Comparison of ENCODE assay signal across 1 cellular context in genomic region chr3:15102256-15102655, GRCh38.
TF ChIP-seq lines count a peak whose summit lies in the region.

No MANE protein-coding gene starts in this region.

TF ChIP-seq in GM23338, 12 proteins besides CTCF, POLR2A, EP300 and RAD21 (continued from another document):
- TF ChIP-seq, protein P1, sequence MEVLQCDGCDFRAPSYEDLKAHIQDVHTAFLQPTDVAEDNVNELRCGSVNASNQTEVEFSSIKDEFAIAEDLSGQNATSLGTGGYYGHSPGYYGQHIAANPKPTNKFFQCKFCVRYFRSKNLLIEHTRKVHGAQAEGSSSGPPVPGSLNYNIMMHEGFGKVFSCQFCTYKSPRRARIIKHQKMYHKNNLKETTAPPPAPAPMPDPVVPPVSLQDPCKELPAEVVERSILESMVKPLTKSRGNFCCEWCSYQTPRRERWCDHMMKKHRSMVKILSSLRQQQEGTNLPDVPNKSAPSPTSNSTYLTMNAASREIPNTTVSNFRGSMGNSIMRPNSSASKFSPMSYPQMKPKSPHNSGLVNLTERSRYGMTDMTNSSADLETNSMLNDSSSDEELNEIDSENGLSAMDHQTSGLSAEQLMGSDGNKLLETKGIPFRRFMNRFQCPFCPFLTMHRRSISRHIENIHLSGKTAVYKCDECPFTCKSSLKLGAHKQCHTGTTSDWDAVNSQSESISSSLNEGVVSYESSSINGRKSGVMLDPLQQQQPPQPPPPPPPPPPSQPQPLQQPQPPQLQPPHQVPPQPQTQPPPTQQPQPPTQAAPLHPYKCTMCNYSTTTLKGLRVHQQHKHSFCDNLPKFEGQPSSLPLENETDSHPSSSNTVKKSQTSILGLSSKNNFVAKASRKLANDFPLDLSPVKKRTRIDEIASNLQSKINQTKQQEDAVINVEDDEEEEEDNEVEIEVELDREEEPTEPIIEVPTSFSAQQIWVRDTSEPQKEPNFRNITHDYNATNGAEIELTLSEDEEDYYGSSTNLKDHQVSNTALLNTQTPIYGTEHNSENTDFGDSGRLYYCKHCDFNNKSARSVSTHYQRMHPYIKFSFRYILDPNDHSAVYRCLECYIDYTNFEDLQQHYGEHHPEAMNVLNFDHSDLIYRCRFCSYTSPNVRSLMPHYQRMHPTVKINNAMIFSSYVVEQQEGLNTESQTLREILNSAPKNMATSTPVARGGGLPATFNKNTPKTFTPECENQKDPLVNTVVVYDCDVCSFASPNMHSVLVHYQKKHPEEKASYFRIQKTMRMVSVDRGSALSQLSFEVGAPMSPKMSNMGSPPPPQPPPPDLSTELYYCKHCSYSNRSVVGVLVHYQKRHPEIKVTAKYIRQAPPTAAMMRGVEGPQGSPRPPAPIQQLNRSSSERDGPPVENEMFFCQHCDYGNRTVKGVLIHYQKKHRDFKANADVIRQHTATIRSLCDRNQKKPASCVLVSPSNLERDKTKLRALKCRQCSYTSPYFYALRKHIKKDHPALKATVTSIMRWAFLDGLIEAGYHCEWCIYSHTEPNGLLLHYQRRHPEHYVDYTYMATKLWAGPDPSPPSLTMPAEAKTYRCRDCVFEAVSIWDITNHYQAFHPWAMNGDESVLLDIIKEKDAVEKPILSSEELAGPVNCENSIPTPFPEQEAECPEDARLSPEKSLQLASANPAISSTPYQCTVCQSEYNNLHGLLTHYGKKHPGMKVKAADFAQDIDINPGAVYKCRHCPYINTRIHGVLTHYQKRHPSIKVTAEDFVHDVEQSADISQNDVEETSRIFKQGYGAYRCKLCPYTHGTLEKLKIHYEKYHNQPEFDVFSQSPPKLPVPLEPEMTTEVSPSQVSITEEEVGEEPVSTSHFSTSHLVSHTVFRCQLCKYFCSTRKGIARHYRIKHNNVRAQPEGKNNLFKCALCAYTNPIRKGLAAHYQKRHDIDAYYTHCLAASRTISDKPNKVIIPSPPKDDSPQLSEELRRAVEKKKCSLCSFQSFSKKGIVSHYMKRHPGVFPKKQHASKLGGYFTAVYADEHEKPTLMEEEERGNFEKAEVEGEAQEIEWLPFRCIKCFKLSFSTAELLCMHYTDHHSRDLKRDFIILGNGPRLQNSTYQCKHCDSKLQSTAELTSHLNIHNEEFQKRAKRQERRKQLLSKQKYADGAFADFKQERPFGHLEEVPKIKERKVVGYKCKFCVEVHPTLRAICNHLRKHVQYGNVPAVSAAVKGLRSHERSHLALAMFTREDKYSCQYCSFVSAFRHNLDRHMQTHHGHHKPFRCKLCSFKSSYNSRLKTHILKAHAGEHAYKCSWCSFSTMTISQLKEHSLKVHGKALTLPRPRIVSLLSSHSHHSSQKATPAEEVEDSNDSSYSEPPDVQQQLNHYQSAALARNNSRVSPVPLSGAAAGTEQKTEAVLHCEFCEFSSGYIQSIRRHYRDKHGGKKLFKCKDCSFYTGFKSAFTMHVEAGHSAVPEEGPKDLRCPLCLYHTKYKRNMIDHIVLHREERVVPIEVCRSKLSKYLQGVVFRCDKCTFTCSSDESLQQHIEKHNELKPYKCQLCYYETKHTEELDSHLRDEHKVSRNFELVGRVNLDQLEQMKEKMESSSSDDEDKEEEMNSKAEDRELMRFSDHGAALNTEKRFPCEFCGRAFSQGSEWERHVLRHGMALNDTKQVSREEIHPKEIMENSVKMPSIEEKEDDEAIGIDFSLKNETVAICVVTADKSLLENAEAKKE (CRISPR knock-in tag; IDR thresholded peaks at IDR 0.05) = no peak
- TF ChIP-seq ETS1 (IDR thresholded peaks at IDR 0.05) (no peak), ZNF114 (CRISPR knock-in tag; IDR thresholded peaks at IDR 0.05) (no peak), ZNF331 (CRISPR knock-in tag; IDR thresholded peaks at IDR 0.05; ENCODE audit: low read depth) (no peak), CREB1 (CRISPR knock-in tag; IDR thresholded peaks at IDR 0.05; ENCODE audit: low read depth) (no peak), EZH2 (IDR thresholded peaks at IDR 0.05; ENCODE audit: low read depth, unreplicated experiment) (no peak), NANOG (IDR thresholded peaks at IDR 0.05; ENCODE audit: borderline replicate concordance) (no peak), EZH2phosphoT487 (IDR thresholded peaks at IDR 0.05; ENCODE audit: unreplicated experiment) (no peak)
- TF ChIP-seq, protein P2, sequence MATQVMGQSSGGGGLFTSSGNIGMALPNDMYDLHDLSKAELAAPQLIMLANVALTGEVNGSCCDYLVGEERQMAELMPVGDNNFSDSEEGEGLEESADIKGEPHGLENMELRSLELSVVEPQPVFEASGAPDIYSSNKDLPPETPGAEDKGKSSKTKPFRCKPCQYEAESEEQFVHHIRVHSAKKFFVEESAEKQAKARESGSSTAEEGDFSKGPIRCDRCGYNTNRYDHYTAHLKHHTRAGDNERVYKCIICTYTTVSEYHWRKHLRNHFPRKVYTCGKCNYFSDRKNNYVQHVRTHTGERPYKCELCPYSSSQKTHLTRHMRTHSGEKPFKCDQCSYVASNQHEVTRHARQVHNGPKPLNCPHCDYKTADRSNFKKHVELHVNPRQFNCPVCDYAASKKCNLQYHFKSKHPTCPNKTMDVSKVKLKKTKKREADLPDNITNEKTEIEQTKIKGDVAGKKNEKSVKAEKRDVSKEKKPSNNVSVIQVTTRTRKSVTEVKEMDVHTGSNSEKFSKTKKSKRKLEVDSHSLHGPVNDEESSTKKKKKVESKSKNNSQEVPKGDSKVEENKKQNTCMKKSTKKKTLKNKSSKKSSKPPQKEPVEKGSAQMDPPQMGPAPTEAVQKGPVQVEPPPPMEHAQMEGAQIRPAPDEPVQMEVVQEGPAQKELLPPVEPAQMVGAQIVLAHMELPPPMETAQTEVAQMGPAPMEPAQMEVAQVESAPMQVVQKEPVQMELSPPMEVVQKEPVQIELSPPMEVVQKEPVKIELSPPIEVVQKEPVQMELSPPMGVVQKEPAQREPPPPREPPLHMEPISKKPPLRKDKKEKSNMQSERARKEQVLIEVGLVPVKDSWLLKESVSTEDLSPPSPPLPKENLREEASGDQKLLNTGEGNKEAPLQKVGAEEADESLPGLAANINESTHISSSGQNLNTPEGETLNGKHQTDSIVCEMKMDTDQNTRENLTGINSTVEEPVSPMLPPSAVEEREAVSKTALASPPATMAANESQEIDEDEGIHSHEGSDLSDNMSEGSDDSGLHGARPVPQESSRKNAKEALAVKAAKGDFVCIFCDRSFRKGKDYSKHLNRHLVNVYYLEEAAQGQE (IDR thresholded peaks at IDR 0.05; ENCODE audit: unreplicated experiment) = no peak
